8 cellular contexts compared by ENCODE assay signal in the genomic region with DNA sequence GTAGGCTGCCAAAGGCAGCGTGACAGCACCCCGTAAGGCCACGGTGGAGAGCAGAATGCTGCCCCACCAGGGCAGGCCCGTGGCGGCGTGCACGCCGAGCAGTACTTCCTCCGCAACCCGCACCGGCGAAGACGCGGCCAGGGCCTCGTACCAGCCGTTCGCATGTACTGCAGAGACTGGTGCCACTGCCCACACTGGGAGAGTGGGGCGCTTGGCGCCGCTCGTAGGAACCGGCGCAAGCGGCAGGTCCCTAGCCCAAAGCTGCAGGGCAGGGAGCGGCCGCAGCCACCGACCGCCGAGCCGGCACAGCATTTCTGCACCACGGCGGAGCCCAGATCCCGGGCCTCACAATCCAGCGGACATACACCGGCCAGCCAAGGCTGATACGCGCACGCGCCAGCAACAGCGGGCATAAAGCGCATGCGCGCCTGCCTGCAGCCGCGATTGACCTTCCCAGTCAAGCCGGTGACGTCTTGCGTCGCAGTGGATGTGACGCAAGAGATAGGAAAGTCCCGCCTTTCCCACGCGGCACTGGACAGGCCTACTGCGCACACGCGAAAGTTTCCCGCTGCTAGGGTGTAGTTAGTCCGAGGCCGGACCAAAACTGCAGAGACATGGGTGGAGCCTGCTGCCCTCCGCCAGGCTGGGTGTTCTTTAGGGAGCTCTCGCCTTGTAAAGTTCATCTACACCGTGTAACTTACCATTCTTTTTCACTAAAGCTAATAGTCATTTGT. TPM values are rescaled to one million over a fixed set of nuclear protein-coding genes. Genes with fewer than 3 reads are reported as not detected.
DNase-seq lines count a peak whose midpoint lies in the region; ATAC-seq and TF ChIP-seq lines count a peak whose summit lies in the region.

A gene with protein sequence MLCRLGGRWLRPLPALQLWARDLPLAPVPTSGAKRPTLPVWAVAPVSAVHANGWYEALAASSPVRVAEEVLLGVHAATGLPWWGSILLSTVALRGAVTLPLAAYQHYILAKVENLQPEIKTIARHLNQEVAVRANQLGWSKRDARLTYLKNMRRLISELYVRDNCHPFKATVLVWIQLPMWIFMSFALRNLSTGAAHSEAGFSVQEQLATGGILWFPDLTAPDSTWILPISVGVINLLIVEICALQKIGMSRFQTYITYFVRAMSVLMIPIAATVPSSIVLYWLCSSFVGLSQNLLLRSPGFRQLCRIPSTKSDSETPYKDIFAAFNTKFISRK (minus strand): TSS at position 379 of the 734 bp plus-strand sequence. CDS start 67 bp downstream, at position 312.

- no peaks in the 10 kb centered on the region for H3K9me2 ChIP-seq in PC-3 (replicated peaks; ENCODE audit: low read length)

- H3K9me3 ChIP-seq in PC-3 (ENCODE audit: low read length): no peaks in the 10 kb centered on the region
- H3K9me3 ChIP-seq in mononuclear cell (ENCODE audit: low read depth, low read length): no peaks in the 10 kb centered on the region

- intact Hi-C loops in PC-3 (cut with micrococcal nuclease): loop anchor here (1.0 kb wide), 1 partner anchor 188 kb away; no protein-coding TSS in a partner anchor

- no peaks in the 10 kb centered on the region for H4K20me1 ChIP-seq in PC-3 (ENCODE audit: low read length)

- peak within 1 kb of the TSS; percentile 87 for H2AFZ ChIP-seq in PC-3 (ENCODE audit: low read length)

- ATAC-seq in GM21576 (IDR thresholded peaks at IDR 0.05; ENCODE audit: unreplicated experiment): peak; percentile 85
- peak; percentile 92 for ATAC-seq in PC-3

- H3K79me2 ChIP-seq in PC-3 (ENCODE audit: low read length): peaks cover 31% of the 10 kb centered on the region

- H3K27me3 ChIP-seq in PC-3 (ENCODE audit: low read length) (no peaks in the 10 kb centered on the region), mononuclear cell (ENCODE audit: insufficient read depth, low read length) (no peaks in the 10 kb centered on the region)

- no peak for TF ChIP-seq CTCF in PC-3 (conservative IDR thresholded peaks at IDR 0.05; ENCODE audit: low read depth, low read length)
- TF ChIP-seq CTCF in epithelial cell of esophagus (IDR thresholded peaks at IDR 0.05; ENCODE audit: insufficient read depth, low read depth, low read length, missing control alignments): no peak

- peak within 1 kb of the TSS; percentile 95 for H3K9ac ChIP-seq in PC-3 (ENCODE audit: low read length)

- peak within 1 kb of the TSS; percentile 86 for H3K27ac ChIP-seq in PC-3 (ENCODE audit: low read length)

- H3K4me3 ChIP-seq in PC-3 (ENCODE audit: low read length): peak within 1 kb of the TSS; percentile 93
- H3K4me3 ChIP-seq in epithelial cell of esophagus (ENCODE audit: low read length): peak within 1 kb of the TSS; percentile 77
- peak within 1 kb of the TSS; percentile 57 for H3K4me3 ChIP-seq in mononuclear cell (ENCODE audit: low read length)

- peaks cover 27% of the 10 kb centered on the region; the same call in 1 of the 2 replicates for H3K36me3 ChIP-seq in PC-3 (ENCODE audit: low read depth, low read length)

- CTCF ChIA-PET in PC-3 (lab: Charles Lee): no interaction called here

- POLR2A ChIA-PET in PC-3 (lab: Charles Lee; ENCODE audit: unreplicated experiment): no interaction called here

- H3F3A ChIP-seq in PC-3 (ENCODE audit: low read length, unreplicated experiment): peaks cover 4% of the 10 kb centered on the region

- H3K4me2 ChIP-seq in PC-3 (ENCODE audit: low read length): peak within 1 kb of the TSS; percentile 90

- DNase-seq in DMS153 treated with DMSO at 0.1 percent for 48 hours (lab: John Stamatoyannopoulos, UW; ENCODE audit: unreplicated experiment) (peak; percentile 93), PC-3 (peak; percentile 100), activated T-cell treated with anti-CD3 and anti-CD28 coated beads for 48 hours (ENCODE audit: low read depth) (peak; percentile 94), epithelial cell of esophagus (ENCODE audit: low read depth) (peak; percentile 98)
- peak; percentile 83 to 91 for DNase-seq in stimulated activated CD8-positive, alpha-beta memory T cell treated with anti-CD3 and anti-CD28 coated beads, Interleukin-4, amount 100 ng/mL, for 1 hour (ENCODE audit: low read depth in 2 of 2, low spot score in 1 of 2)

- H3K4me1 ChIP-seq in PC-3 (ENCODE audit: insufficient read depth, low read length) (peaks cover 16% of the 10 kb centered on the region), mononuclear cell (ENCODE audit: insufficient read depth, low read length) (peaks cover 17% of the 10 kb centered on the region)

- no peak for TF ChIP-seq RAD21 in Ishikawa (IDR thresholded peaks at IDR 0.05; ENCODE audit: low read depth)

- TF ChIP-seq EP300 in Ishikawa (IDR thresholded peaks at IDR 0.05; ENCODE audit: borderline replicate concordance): 0 out of 2 replicates have a peak, but pooled peaks have one; percentile 24

- BruUV-seq in PC-3 (replicated peaks; lab: Mats Ljungman, UMichigan): no TSS peak

TF ChIP-seq in Ishikawa, 13 proteins besides CTCF, POLR2A, EP300 and RAD21:
- peak; percentile 92 for TF ChIP-seq TAF1 (IDR thresholded peaks at IDR 0.05; ENCODE audit: low read depth)
- TF ChIP-seq, protein P1, sequence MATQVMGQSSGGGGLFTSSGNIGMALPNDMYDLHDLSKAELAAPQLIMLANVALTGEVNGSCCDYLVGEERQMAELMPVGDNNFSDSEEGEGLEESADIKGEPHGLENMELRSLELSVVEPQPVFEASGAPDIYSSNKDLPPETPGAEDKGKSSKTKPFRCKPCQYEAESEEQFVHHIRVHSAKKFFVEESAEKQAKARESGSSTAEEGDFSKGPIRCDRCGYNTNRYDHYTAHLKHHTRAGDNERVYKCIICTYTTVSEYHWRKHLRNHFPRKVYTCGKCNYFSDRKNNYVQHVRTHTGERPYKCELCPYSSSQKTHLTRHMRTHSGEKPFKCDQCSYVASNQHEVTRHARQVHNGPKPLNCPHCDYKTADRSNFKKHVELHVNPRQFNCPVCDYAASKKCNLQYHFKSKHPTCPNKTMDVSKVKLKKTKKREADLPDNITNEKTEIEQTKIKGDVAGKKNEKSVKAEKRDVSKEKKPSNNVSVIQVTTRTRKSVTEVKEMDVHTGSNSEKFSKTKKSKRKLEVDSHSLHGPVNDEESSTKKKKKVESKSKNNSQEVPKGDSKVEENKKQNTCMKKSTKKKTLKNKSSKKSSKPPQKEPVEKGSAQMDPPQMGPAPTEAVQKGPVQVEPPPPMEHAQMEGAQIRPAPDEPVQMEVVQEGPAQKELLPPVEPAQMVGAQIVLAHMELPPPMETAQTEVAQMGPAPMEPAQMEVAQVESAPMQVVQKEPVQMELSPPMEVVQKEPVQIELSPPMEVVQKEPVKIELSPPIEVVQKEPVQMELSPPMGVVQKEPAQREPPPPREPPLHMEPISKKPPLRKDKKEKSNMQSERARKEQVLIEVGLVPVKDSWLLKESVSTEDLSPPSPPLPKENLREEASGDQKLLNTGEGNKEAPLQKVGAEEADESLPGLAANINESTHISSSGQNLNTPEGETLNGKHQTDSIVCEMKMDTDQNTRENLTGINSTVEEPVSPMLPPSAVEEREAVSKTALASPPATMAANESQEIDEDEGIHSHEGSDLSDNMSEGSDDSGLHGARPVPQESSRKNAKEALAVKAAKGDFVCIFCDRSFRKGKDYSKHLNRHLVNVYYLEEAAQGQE (IDR thresholded peaks at IDR 0.05; ENCODE audit: low read depth): no peak
- no peak for TF ChIP-seq TEAD4 (IDR thresholded peaks at IDR 0.05)
- peak; percentile 59; the same call in 1 of the 2 replicates for TF ChIP-seq TCF12 (IDR thresholded peaks at IDR 0.05; ENCODE audit: low read depth)
- TF ChIP-seq, protein P2, sequence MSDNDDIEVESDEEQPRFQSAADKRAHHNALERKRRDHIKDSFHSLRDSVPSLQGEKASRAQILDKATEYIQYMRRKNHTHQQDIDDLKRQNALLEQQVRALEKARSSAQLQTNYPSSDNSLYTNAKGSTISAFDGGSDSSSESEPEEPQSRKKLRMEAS (IDR thresholded peaks at IDR 0.05): peak; percentile 92
- peak; percentile 98 for TF ChIP-seq CREB1 (IDR thresholded peaks at IDR 0.05; ENCODE audit: low read depth)
- TF ChIP-seq, protein P3, sequence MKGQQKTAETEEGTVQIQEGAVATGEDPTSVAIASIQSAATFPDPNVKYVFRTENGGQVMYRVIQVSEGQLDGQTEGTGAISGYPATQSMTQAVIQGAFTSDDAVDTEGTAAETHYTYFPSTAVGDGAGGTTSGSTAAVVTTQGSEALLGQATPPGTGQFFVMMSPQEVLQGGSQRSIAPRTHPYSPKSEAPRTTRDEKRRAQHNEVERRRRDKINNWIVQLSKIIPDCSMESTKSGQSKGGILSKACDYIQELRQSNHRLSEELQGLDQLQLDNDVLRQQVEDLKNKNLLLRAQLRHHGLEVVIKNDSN (IDR thresholded peaks at IDR 0.05): peak; percentile 65
- TF ChIP-seq EGR1 (IDR thresholded peaks at IDR 0.05): no peak
- peak; percentile 79; the same call in 1 of the 2 replicates for TF ChIP-seq CEBPB (IDR thresholded peaks at IDR 0.05)
- TF ChIP-seq YY1 (IDR thresholded peaks at IDR 0.05; ENCODE audit: low read depth): 0 out of 2 replicates have a peak, but pooled peaks have one; percentile 40
TF ChIP-seq in Ishikawa: peak in this region for 7.

RNA-seq across cellular contexts. Expression of the gene that starts here (rescaled TPM):
- 32.8 and 40.0 TPM in 2 replicates for total RNA-seq in PC-3 (2014; rRNA removed)
- 13.7 TPM for total RNA-seq in mononuclear cell

Comparison
In these comparisons a context has a peak if more than half of its experiments do, and no peak if none do; other contexts are left out.
1. Peak in every context shown above with its lines: DNase-seq, ATAC-seq, H3K4me3 ChIP-seq and H3K27ac ChIP-seq.